Comparison of ENCODE assay signal across 26 cellular contexts in genomic region chr2:240326246-240326645, GRCh38.
A peak's percentile ranks its signal among the peaks of the same experiment; 100 is the strongest.
DNase-seq lines count a peak whose midpoint lies in the region; ATAC-seq and TF ChIP-seq lines count a peak whose summit lies in the region.
"Had no signal": no experiment of that assay in that cellular context is flagged by ENCODE, and none has a peak within 500 bp of the region (broad histone marks: within the 10 kb centered on the region; RNA-seq: fewer than 3 reads in every experiment).

No MANE protein-coding gene starts in this region.

- TF ChIP-seq CTCF in endodermal cell (conservative IDR thresholded peaks at IDR 0.05) (no peak), osteoblast (IDR thresholded peaks at IDR 0.05; ENCODE audit: extremely low read depth, low read depth, low read length) (no peak), WTC11 (IDR thresholded peaks at IDR 0.05) (no peak)

- no peak overlapping the region for H3K9ac ChIP-seq in endodermal cell (ENCODE audit: extremely low read depth, low read length, poor library complexity, severe bottlenecking)

- H3K27ac Mint-ChIP-seq in endodermal cell (no peak overlapping the region), WTC11 (no peak overlapping the region)
- H3K27ac Mint-ChIP-seq: activated B cell treated with CpG ODN at 0.5 μM for 24 hours; activated naive CD8-positive, alpha-beta T cell treated with anti-CD3 and anti-CD28 coated beads, Interleukin-2, amount 10 ng/mL, durations not matched to agents 7 days and 5 days; CD8-positive, alpha-beta T cell; dendritic cell treated with granulocyte-macrophage colony-stimulating factor and Interleukin-4, amounts not matched to agents 40 ng/mL and 50 ng/mL, for 4 days; stimulated activated memory B cell treated with anti-CD40 and anti-IgM and Interleukin-4, amounts not matched to agents 10 μg/mL and 1 μg/mL and 100 μg/mL, for 72 hours had no signal

- H3K4me1 Mint-ChIP-seq in endodermal cell: peaks cover 5% of the 10 kb centered on the region
- no peaks in the 10 kb centered on the region for H3K4me1 Mint-ChIP-seq in WTC11
- H3K4me1 Mint-ChIP-seq: activated B cell treated with CpG ODN at 0.5 μM for 24 hours; activated naive CD8-positive, alpha-beta T cell treated with anti-CD3 and anti-CD28 coated beads, Interleukin-2, amount 10 ng/mL, durations not matched to agents 7 days and 5 days; stimulated activated memory B cell treated with anti-CD40 and anti-IgM and Interleukin-4, amounts not matched to agents 10 μg/mL and 1 μg/mL and 100 μg/mL, for 72 hours had no signal

- H3K36me3 Mint-ChIP-seq in endodermal cell (ENCODE audit: low read depth): no peaks in the 10 kb centered on the region
- H3K36me3 Mint-ChIP-seq in WTC11: peaks cover 4% of the 10 kb centered on the region
- H3K36me3 Mint-ChIP-seq: activated naive CD8-positive, alpha-beta T cell treated with anti-CD3 and anti-CD28 coated beads, Interleukin-2, amount 10 ng/mL, durations not matched to agents 7 days and 5 days; CD8-positive, alpha-beta T cell; stimulated activated memory B cell treated with anti-CD40 and anti-IgM and Interleukin-4, amounts not matched to agents 10 μg/mL and 1 μg/mL and 100 μg/mL, for 72 hours had no signal

- H3K27me3 ChIP-seq in endodermal cell (ENCODE audit: control insufficient read depth, insufficient read depth, low read length, poor library complexity, severe bottlenecking): no peaks in the 10 kb centered on the region
- H3K27me3 ChIP-seq in osteoblast (ENCODE audit: insufficient read depth, low read length): no peaks in the 10 kb centered on the region
- H3K27me3 ChIP-seq: brain microvascular endothelial cell, testis had no signal

- 72 to 75% methylated on average over 4 of the region's 4 CpGs for WGBS in endodermal cell (ENCODE audit: insufficient coverage in 1 of 2, insufficient read length in 1 of 2), 2 experiments

- peak; percentile 55 for DNase-seq in EL
- peak; percentile 33 for DNase-seq in RPMI7951 (ENCODE audit: low read depth)
- DNase-seq in endodermal cell: peak; percentile 48
- peak; percentile 78 for DNase-seq in osteoblast (ENCODE audit: insufficient read length, low spot score, missing footprints)
- no peak for DNase-seq in WTC11 (ENCODE audit: low spot score)
- DNase-seq in NCI-H748 (lab: John Stamatoyannopoulos, UW; ENCODE audit: unreplicated experiment): no peak
- DNase-seq: activated B cell treated with CpG ODN at 0.5 μM for 24 hours; activated CD4-positive, alpha-beta T cell treated with anti-CD3 and anti-CD28 coated beads, Interleukin-2, amount 50 U/mL, for 48 hours; activated effector memory CD4-positive, alpha-beta T cell treated with Interleukin-2 at 50 U/mL for 16 hours; activated naive CD8-positive, alpha-beta T cell treated with anti-CD3 and anti-CD28 coated beads, Interleukin-2, amount 10 ng/mL, durations not matched to agents 7 days and 5 days; AML-193; brain microvascular endothelial cell; CD8-positive, alpha-beta T cell; DMS153; glutamatergic neuron; mucosa of descending colon; NCI-H510A treated with DMSO at 0.1 percent for 48 hours; stimulated activated CD4-positive, alpha-beta T cell treated with anti-CD3 and anti-CD28 coated beads, Interleukin-2, amount 100 ng/mL, for 24 hours had no signal

- H3K9me3 ChIP-seq in endodermal cell (ENCODE audit: control insufficient read depth, low read length): no peaks in the 10 kb centered on the region
- H3K9me3 ChIP-seq in osteoblast (ENCODE audit: low read depth, low read length): no peaks in the 10 kb centered on the region
- H3K9me3 ChIP-seq: prostate gland, testis had no signal

- H3K4me3 Mint-ChIP-seq in endodermal cell (no peak overlapping the region), WTC11 (no peak overlapping the region)
- H3K4me3 Mint-ChIP-seq: activated B cell treated with CpG ODN at 0.5 μM for 24 hours; activated naive CD8-positive, alpha-beta T cell treated with anti-CD3 and anti-CD28 coated beads, Interleukin-2, amount 10 ng/mL, durations not matched to agents 7 days and 5 days; CD8-positive, alpha-beta T cell; dendritic cell treated with granulocyte-macrophage colony-stimulating factor and Interleukin-4, amounts not matched to agents 40 ng/mL and 50 ng/mL, for 4 days; stimulated activated memory B cell treated with anti-CD40 and anti-IgM and Interleukin-4, amounts not matched to agents 10 μg/mL and 1 μg/mL and 100 μg/mL, for 72 hours had no signal

- H2AFZ ChIP-seq in osteoblast (ENCODE audit: low read length): no peak overlapping the region

- H3K4me3 ChIP-seq in endodermal cell (ENCODE audit: low read length): no peak overlapping the region
- H3K4me3 ChIP-seq in osteoblast (ENCODE audit: insufficient read depth, low read length): no peak overlapping the region
- H3K4me3 ChIP-seq: mucosa of descending colon, prostate gland, skin epidermis, testis had no signal

- H3K27ac ChIP-seq in endodermal cell (ENCODE audit: low read depth, low read length) (no peak overlapping the region), osteoblast (ENCODE audit: low read depth, low read length) (no peak overlapping the region)
- H3K27ac ChIP-seq: brain microvascular endothelial cell, HL-60, prostate gland, skin epidermis, testis had no signal

- H4K20me1 ChIP-seq in osteoblast (ENCODE audit: insufficient read depth, low read length): no peaks in the 10 kb centered on the region

- POLR2A ChIA-PET in WTC11 (lab: Charles Lee): no interaction called here

- H3K9me3 Mint-ChIP-seq in endodermal cell (peaks cover 5% of the 10 kb centered on the region), WTC11 (peaks cover 11% of the 10 kb centered on the region)
- H3K9me3 Mint-ChIP-seq: dendritic cell treated with granulocyte-macrophage colony-stimulating factor and Interleukin-4, amounts not matched to agents 40 ng/mL and 50 ng/mL, for 4 days had no signal

- H3K36me3 ChIP-seq in endodermal cell (ENCODE audit: control insufficient read depth, insufficient read depth, low read length) (no peaks in the 10 kb centered on the region), osteoblast (ENCODE audit: insufficient read depth, low read length) (no peaks in the 10 kb centered on the region)
- H3K36me3 ChIP-seq: brain microvascular endothelial cell, prostate gland had no signal

- no peak; the same call in 1 of the 2 replicates for ATAC-seq in WTC11
- ATAC-seq in GM21529 (IDR thresholded peaks at IDR 0.05; ENCODE audit: unreplicated experiment): no peak
- ATAC-seq: CD8-positive, alpha-beta T cell; HepG2; mucosa of descending colon; stimulated activated memory B cell treated with anti-CD40 and anti-IgM and Interleukin-4, amounts not matched to agents 10 μg/mL and 1 μg/mL and 100 μg/mL, for 72 hours had no signal

- no peaks in the 10 kb centered on the region for H3K4me1 ChIP-seq in endodermal cell (ENCODE audit: control insufficient read depth, insufficient read depth, low read length)
- peaks cover 4% of the 10 kb centered on the region for H3K4me1 ChIP-seq in osteoblast (ENCODE audit: insufficient read depth, low read length)
- H3K4me1 ChIP-seq: prostate gland had no signal

- H3K4me2 ChIP-seq in osteoblast (ENCODE audit: insufficient read depth, low read length): no peak overlapping the region

- CTCF ChIA-PET in WTC11 (lab: Charles Lee): no interaction called here

- H3K79me2 ChIP-seq in osteoblast (ENCODE audit: insufficient read depth, low read length): no peaks in the 10 kb centered on the region

- H3K27me3 Mint-ChIP-seq in endodermal cell (ENCODE audit: insufficient read depth) (no peaks in the 10 kb centered on the region), WTC11 (ENCODE audit: low read depth) (peaks cover 1% of the 10 kb centered on the region)

TF ChIP-seq in WTC11, 78 proteins besides CTCF, POLR2A, EP300 and RAD21:
- TF ChIP-seq, protein P1, sequence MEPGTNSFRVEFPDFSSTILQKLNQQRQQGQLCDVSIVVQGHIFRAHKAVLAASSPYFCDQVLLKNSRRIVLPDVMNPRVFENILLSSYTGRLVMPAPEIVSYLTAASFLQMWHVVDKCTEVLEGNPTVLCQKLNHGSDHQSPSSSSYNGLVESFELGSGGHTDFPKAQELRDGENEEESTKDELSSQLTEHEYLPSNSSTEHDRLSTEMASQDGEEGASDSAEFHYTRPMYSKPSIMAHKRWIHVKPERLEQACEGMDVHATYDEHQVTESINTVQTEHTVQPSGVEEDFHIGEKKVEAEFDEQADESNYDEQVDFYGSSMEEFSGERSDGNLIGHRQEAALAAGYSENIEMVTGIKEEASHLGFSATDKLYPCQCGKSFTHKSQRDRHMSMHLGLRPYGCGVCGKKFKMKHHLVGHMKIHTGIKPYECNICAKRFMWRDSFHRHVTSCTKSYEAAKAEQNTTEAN (CRISPR knock-in tag; IDR thresholded peaks at IDR 0.05): no peak
- no peak for TF ChIP-seq ARID4B (CRISPR knock-in tag; IDR thresholded peaks at IDR 0.05; ENCODE audit: borderline replicate concordance)
- TF ChIP-seq JUN (CRISPR knock-in tag; IDR thresholded peaks at IDR 0.05): no peak
- no peak for TF ChIP-seq TEAD1 (CRISPR knock-in tag; IDR thresholded peaks at IDR 0.05)

Comparison
In these comparisons a context has a peak if more than half of its experiments do, and no peak if none do; other contexts are left out.
1. DNase-seq: peak in EL (single experiment), RPMI7951 (single experiment), endodermal cell (single experiment) and osteoblast (single experiment); none in WTC11 (single experiment) and NCI-H748 (single experiment).